In genomic region chr9:41090386-41090785, GRCh38 we compare ENCODE assay signal across 2 cellular contexts. TPM values are rescaled to one million over a fixed set of nuclear protein-coding genes. Genes with fewer than 3 reads are reported as not detected.
"Had no signal": no experiment of that assay in that cellular context is flagged by ENCODE, and none has a peak within 500 bp of the region (broad histone marks: within the 10 kb centered on the region; RNA-seq: fewer than 3 reads in every experiment).

No MANE protein-coding gene starts in this region.

RNA-seq across cellular contexts. Expression of gene FOXD4L6, which starts 38.1 kb away (rescaled TPM):
- total RNA-seq: G401, GM12878 had no signal
